Comparison of ENCODE assay signal across 20 cellular contexts in genomic region chr5:36661446-36662220, GRCh38. TPM values are rescaled to one million over a fixed set of nuclear protein-coding genes. Genes with fewer than 3 reads are reported as not detected.
DNase-seq lines count a peak whose midpoint lies in the region; ATAC-seq and TF ChIP-seq lines count a peak whose summit lies in the region.
"Had no signal": no experiment of that assay in that cellular context is flagged by ENCODE, and none has a peak within 500 bp of the region (broad histone marks: within the 10 kb centered on the region; RNA-seq: fewer than 3 reads in every experiment).

No MANE protein-coding gene starts in this region.

- H3K9me3 Mint-ChIP-seq in mesothelial cell of epicardium = no peaks in the 10 kb centered on the region
- H3K9me3 Mint-ChIP-seq: CD14-positive monocyte, IgD-negative memory B cell had no signal

- TF ChIP-seq CTCF in mesothelial cell of epicardium (IDR thresholded peaks at IDR 0.05; ENCODE audit: unreplicated experiment) (no peak), heart right ventricle (IDR thresholded peaks at IDR 0.05) (no peak)

- intact Hi-C loops in posterior cingulate gyrus (cut with DNase I) = loop anchor here (5.0 kb wide), 1 partner anchor 54 kb away; the partner anchor contains the start of gene SLC1A3
- intact Hi-C loops in heart right ventricle (cut with DNase I) = no loop called here

- no peaks in the 10 kb centered on the region for H3K27me3 ChIP-seq in heart right ventricle

- H3K27me3 Mint-ChIP-seq in mesothelial cell of epicardium (ENCODE audit: low read depth) = no peaks in the 10 kb centered on the region

- ATAC-seq in heart right ventricle = no peak
- ATAC-seq: A549 had no signal

- H3K4me3 Mint-ChIP-seq in mesothelial cell of epicardium = no peak overlapping the region
- H3K4me3 Mint-ChIP-seq: IgD-negative memory B cell had no signal

- peaks cover 7% of the 10 kb centered on the region for H3K36me3 Mint-ChIP-seq in mesothelial cell of epicardium
- H3K36me3 Mint-ChIP-seq: IgD-negative memory B cell had no signal

- no peaks in the 10 kb centered on the region for H3K9me3 ChIP-seq in heart right ventricle
- H3K9me3 ChIP-seq: A549, HAP-1 had no signal

- H3K27ac Mint-ChIP-seq in mesothelial cell of epicardium = peak overlapping the region; percentile 89
- H3K27ac Mint-ChIP-seq: IgD-negative memory B cell had no signal

- DNase-seq in GM03348 (ENCODE audit: low spot score) (peak; percentile 11), caudate nucleus (lab: John Stamatoyannopoulos, UW) (no peak), mesothelial cell of epicardium (ENCODE audit: low spot score in 2 of 2, unreplicated experiment in 2 of 2) (no peak), substantia nigra (lab: John Stamatoyannopoulos, UW) (peak in 2 of 49 donors; percentile 26 to 40), posterior cingulate gyrus (no peak), heart right ventricle (no peak), HK-2 (ENCODE audit: unreplicated experiment) (no peak), AML-193 (lab: John Stamatoyannopoulos, UW) (no peak)
- DNase-seq: COR-L47, DMS153, NCI-H1105 treated with DMSO at 0.1 percent for 48 hours, NCI-H187 treated with DMSO at 0.1 percent for 48 hours, NCI-H2171, NCI-H446 treated with DMSO at 0.1 percent for 48 hours, NCI-H748 treated with DMSO at 0.1 percent for 48 hours had no signal

- H3K27ac ChIP-seq in caudate nucleus (ENCODE audit: low read depth, low read length) (peak overlapping the region; percentile 95), substantia nigra (ENCODE audit: low read depth, low read length, poor library complexity, severe bottlenecking) (peak overlapping the region; percentile 89), heart right ventricle (no peak overlapping the region)
- H3K27ac ChIP-seq: A549 had no signal

- H3K36me3 ChIP-seq in heart right ventricle = peaks cover 0 to 2% (median 0%) of the 10 kb centered on the region in 9 donors
- H3K36me3 ChIP-seq: HAP-1 had no signal

- H3K4me1 ChIP-seq in heart right ventricle = peaks cover 3 to 42% (median 34%) of the 10 kb centered on the region in 9 donors
- H3K4me1 ChIP-seq: HAP-1 had no signal

- WGBS in heart right ventricle, 2 donors = 90 to 97% methylated on average over 8 of the region's 8 CpGs

- H3K4me3 ChIP-seq in heart right ventricle = no peak overlapping the region
- H3K4me3 ChIP-seq: A549, HAP-1, PC-9 had no signal

- peaks cover 64% of the 10 kb centered on the region for H3K4me1 Mint-ChIP-seq in mesothelial cell of epicardium
- H3K4me1 Mint-ChIP-seq: IgD-negative memory B cell had no signal

RNA-seq across cellular contexts. Expression of gene SLC1A3, which starts 55.2 kb away (rescaled TPM):
- total RNA-seq in mesothelial cell of epicardium (55.0 to 59.4 TPM (median 56.3 TPM) in 3 replicates), heart right ventricle (10 to 100 TPM; 39.5 to 83.6 (median 58.5) TPM)
- polyA plus RNA-seq in heart right ventricle = 10 to 100 TPM; 54.2 to 62.4 TPM
- polyA plus RNA-seq: A549, IgD-negative memory B cell had no signal

Comparison
In these comparisons a context has a peak if more than half of its experiments do, and no peak if none do; other contexts are left out.
1. H3K27ac ChIP-seq: peak in caudate nucleus (single experiment) and substantia nigra (single experiment); none in heart right ventricle (0 of 10).